10 cellular contexts compared by ENCODE assay signal in the genomic region with DNA sequence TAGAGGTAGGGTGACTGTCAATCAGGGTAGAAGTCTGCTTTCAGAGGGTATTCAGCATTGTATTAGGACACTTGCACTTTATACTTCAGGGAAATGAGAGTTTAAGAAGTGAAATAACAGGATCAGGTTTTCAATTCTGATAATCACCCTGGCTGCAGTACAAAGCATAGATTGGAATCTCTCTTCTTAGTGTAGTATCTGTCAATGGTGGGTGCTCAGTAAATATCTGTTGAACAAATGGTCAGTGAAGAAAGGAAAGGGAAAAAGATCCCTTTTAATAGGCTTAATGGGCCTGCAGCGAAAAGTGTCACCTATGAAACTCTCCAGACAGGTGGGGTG. TPM values are rescaled to one million over a fixed set of nuclear protein-coding genes. Genes with fewer than 3 reads are reported as not detected.
DNase-seq lines count a peak whose midpoint lies in the region; ATAC-seq, FAIRE-seq and TF ChIP-seq lines count a peak whose summit lies in the region.
"Had no signal": no experiment of that assay in that cellular context is flagged by ENCODE, and none has a peak within 500 bp of the region (broad histone marks: within the 10 kb centered on the region; RNA-seq: fewer than 3 reads in every experiment).

No MANE protein-coding gene starts in this region.

- CTCF ChIA-PET in activated CD4-positive, alpha-beta memory T cell treated with anti-CD3 and anti-CD28 coated beads for 36 hours (lab: Charles Lee), result interaction anchor here (0.9 to 2.7 kb wide), 5 partner anchors 14 to 369 kb away, joined by 3 to 13 read pairs (median 4); no protein-coding TSS in a partner anchor
- CTCF ChIA-PET in activated CD4-positive, alpha-beta memory T cell treated with anti-CD3 and anti-CD28 coated beads, Interleukin-2, amount 10 ng/mL, durations not matched to agents 7 days and 5 days (lab: Charles Lee), result interaction anchor here (1.0 to 2.6 kb wide), 5 partner anchors 10 to 52 kb away, joined by 3 to 9 read pairs (median 5); partner anchors contain the start of gene TUBB2A

- no peak for TF ChIP-seq CTCF in fibroblast of pulmonary artery (IDR thresholded peaks at IDR 0.05; ENCODE audit: low read length, missing control alignments)
- no peak for TF ChIP-seq CTCF in suprapubic skin (IDR thresholded peaks at IDR 0.05)

- H3K36me3 ChIP-seq in suprapubic skin, result no peaks in the 10 kb centered on the region
- H3K36me3 ChIP-seq: thyroid gland had no signal

- no peaks in the 10 kb centered on the region for H3K27me3 ChIP-seq in suprapubic skin
- H3K27me3 ChIP-seq: thyroid gland had no signal

- H3K4me3 Mint-ChIP-seq in activated CD4-positive, alpha-beta memory T cell treated with anti-CD3 and anti-CD28 coated beads for 36 hours, result peak overlapping the region; percentile 51
- no peak overlapping the region for H3K4me3 Mint-ChIP-seq in activated CD4-positive, alpha-beta memory T cell treated with anti-CD3 and anti-CD28 coated beads, Interleukin-2, amount 10 ng/mL, durations not matched to agents 7 days and 5 days

- intact Hi-C loops in activated CD4-positive, alpha-beta memory T cell treated with anti-CD3 and anti-CD28 coated beads for 36 hours (cut with micrococcal nuclease), result loop anchor here (1.0 to 2.0 kb wide), 6 partner anchors 42 to 140 kb away; partner anchors contain the start of genes BPHL, RIPK1 and TUBB2A

- POLR2A ChIA-PET in activated CD4-positive, alpha-beta memory T cell treated with anti-CD3 and anti-CD28 coated beads for 36 hours (lab: Charles Lee), result interaction anchor here (0.8 to 2.9 kb wide), 3 partner anchors 18 to 51 kb away, joined by 3 to 10 read pairs (median 9); partner anchors contain the start of gene TUBB2A
- POLR2A ChIA-PET in activated CD4-positive, alpha-beta memory T cell treated with anti-CD3 and anti-CD28 coated beads, Interleukin-2, amount 10 ng/mL, durations not matched to agents 7 days and 5 days (lab: Charles Lee), result interaction anchor here (0.9 to 1.0 kb wide), 3 partner anchors 14 to 268 kb away, joined by 3 to 4 read pairs (median 3); partner anchors contain the start of gene TUBB2A

- H3K9me3 ChIP-seq in suprapubic skin, result no peaks in the 10 kb centered on the region
- H3K9me3 ChIP-seq: thyroid gland had no signal

- no peak for FAIRE-seq in HTR-8/SVneo (lab: Jason Lieb, UNC)

- TF ChIP-seq POLR2A in suprapubic skin (IDR thresholded peaks at IDR 0.05), result no peak

- DNase-seq in activated CD4-positive, alpha-beta memory T cell treated with anti-CD3 and anti-CD28 coated beads for 36 hours, result no peak
- no peak for DNase-seq in activated CD4-positive, alpha-beta memory T cell treated with anti-CD3 and anti-CD28 coated beads, Interleukin-2, amount 10 ng/mL, durations not matched to agents 7 days and 5 days
- no peak for DNase-seq in fibroblast of pulmonary artery (ENCODE audit: low read depth)
- no peak for DNase-seq in suprapubic skin (ENCODE audit: low spot score in 2 of 2)
- DNase-seq in Ammon's horn (ENCODE audit: low spot score), result no peak
- DNase-seq in HTR-8/SVneo (ENCODE audit: insufficient read length, low spot score), result no peak
- DNase-seq in Kasumi-1 (lab: John Stamatoyannopoulos, UW), result no peak
- DNase-seq: NCI-H2081 treated with DMSO at 0.1 percent for 48 hours had no signal

- peak overlapping the region; percentile 91 for H3K27ac ChIP-seq in suprapubic skin
- H3K27ac ChIP-seq: thyroid gland had no signal

- peaks cover 30% of the 10 kb centered on the region for H3K4me1 Mint-ChIP-seq in activated CD4-positive, alpha-beta memory T cell treated with anti-CD3 and anti-CD28 coated beads for 36 hours (ENCODE audit: low read depth)
- H3K4me1 Mint-ChIP-seq in activated CD4-positive, alpha-beta memory T cell treated with anti-CD3 and anti-CD28 coated beads, Interleukin-2, amount 10 ng/mL, durations not matched to agents 7 days and 5 days, result peaks cover 19% of the 10 kb centered on the region

- no peak for TF ChIP-seq EP300 in suprapubic skin (IDR thresholded peaks at IDR 0.05)

- peak overlapping the region; percentile 89 for H3K27ac Mint-ChIP-seq in activated CD4-positive, alpha-beta memory T cell treated with anti-CD3 and anti-CD28 coated beads for 36 hours
- H3K27ac Mint-ChIP-seq in activated CD4-positive, alpha-beta memory T cell treated with anti-CD3 and anti-CD28 coated beads, Interleukin-2, amount 10 ng/mL, durations not matched to agents 7 days and 5 days, result no peak overlapping the region

- ATAC-seq in SK-N-SH treated with all-trans-retinoic acid at 6 μM for 48 hours, result peak; percentile 12

- H3K4me1 ChIP-seq in suprapubic skin, result peaks cover 45% of the 10 kb centered on the region
- H3K4me1 ChIP-seq: thyroid gland had no signal

- no peaks in the 10 kb centered on the region for H3K9me3 Mint-ChIP-seq in activated CD4-positive, alpha-beta memory T cell treated with anti-CD3 and anti-CD28 coated beads for 36 hours
- H3K9me3 Mint-ChIP-seq in activated CD4-positive, alpha-beta memory T cell treated with anti-CD3 and anti-CD28 coated beads, Interleukin-2, amount 10 ng/mL, durations not matched to agents 7 days and 5 days, result no peaks in the 10 kb centered on the region

- no peaks in the 10 kb centered on the region for H3K36me3 Mint-ChIP-seq in activated CD4-positive, alpha-beta memory T cell treated with anti-CD3 and anti-CD28 coated beads for 36 hours
- H3K36me3 Mint-ChIP-seq in activated CD4-positive, alpha-beta memory T cell treated with anti-CD3 and anti-CD28 coated beads, Interleukin-2, amount 10 ng/mL, durations not matched to agents 7 days and 5 days (ENCODE audit: low read depth), result no peaks in the 10 kb centered on the region

- peaks cover 21% of the 10 kb centered on the region for H3K27me3 Mint-ChIP-seq in activated CD4-positive, alpha-beta memory T cell treated with anti-CD3 and anti-CD28 coated beads for 36 hours
- peaks cover 8% of the 10 kb centered on the region for H3K27me3 Mint-ChIP-seq in activated CD4-positive, alpha-beta memory T cell treated with anti-CD3 and anti-CD28 coated beads, Interleukin-2, amount 10 ng/mL, durations not matched to agents 7 days and 5 days

- WGBS in suprapubic skin, result 61% methylated on average over 1 of the region's 1 CpG

- peak overlapping the region; percentile 7 for H3K4me3 ChIP-seq in fibroblast of pulmonary artery (replicated peaks; ENCODE audit: low read depth, low read length)
- no peak overlapping the region for H3K4me3 ChIP-seq in suprapubic skin
- H3K4me3 ChIP-seq: thyroid gland had no signal

TF ChIP-seq in SK-N-SH treated with all-trans-retinoic acid at 6 μM for 48 hours, 23 proteins besides CTCF, POLR2A, EP300 and RAD21 (continues in another document):
- TF ChIP-seq, protein P1, sequence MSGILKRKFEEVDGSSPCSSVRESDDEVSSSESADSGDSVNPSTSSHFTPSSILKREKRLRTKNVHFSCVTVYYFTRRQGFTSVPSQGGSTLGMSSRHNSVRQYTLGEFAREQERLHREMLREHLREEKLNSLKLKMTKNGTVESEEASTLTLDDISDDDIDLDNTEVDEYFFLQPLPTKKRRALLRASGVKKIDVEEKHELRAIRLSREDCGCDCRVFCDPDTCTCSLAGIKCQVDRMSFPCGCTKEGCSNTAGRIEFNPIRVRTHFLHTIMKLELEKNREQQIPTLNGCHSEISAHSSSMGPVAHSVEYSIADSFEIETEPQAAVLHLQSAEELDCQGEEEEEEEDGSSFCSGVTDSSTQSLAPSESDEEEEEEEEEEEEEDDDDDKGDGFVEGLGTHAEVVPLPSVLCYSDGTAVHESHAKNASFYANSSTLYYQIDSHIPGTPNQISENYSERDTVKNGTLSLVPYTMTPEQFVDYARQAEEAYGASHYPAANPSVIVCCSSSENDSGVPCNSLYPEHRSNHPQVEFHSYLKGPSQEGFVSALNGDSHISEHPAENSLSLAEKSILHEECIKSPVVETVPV (CRISPR knock-in tag; IDR thresholded peaks at IDR 0.05), result no peak
- TF ChIP-seq, protein P2, sequence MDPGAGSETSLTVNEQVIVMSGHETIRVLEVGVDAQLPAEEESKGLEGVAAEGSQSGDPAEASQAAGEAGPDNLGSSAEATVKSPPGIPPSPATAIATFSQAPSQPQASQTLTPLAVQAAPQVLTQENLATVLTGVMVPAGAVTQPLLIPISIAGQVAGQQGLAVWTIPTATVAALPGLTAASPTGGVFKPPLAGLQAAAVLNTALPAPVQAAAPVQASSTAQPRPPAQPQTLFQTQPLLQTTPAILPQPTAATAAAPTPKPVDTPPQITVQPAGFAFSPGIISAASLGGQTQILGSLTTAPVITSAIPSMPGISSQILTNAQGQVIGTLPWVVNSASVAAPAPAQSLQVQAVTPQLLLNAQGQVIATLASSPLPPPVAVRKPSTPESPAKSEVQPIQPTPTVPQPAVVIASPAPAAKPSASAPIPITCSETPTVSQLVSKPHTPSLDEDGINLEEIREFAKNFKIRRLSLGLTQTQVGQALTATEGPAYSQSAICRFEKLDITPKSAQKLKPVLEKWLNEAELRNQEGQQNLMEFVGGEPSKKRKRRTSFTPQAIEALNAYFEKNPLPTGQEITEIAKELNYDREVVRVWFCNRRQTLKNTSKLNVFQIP (CRISPR knock-in tag; IDR thresholded peaks at IDR 0.05; ENCODE audit: borderline replicate concordance, low read depth), result no peak
- TF ChIP-seq, protein P3, sequence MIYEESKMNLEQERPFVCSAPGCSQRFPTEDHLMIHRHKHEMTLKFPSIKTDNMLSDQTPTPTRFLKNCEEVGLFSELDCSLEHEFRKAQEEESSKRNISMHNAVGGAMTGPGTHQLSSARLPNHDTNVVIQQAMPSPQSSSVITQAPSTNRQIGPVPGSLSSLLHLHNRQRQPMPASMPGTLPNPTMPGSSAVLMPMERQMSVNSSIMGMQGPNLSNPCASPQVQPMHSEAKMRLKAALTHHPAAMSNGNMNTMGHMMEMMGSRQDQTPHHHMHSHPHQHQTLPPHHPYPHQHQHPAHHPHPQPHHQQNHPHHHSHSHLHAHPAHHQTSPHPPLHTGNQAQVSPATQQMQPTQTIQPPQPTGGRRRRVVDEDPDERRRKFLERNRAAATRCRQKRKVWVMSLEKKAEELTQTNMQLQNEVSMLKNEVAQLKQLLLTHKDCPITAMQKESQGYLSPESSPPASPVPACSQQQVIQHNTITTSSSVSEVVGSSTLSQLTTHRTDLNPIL (CRISPR knock-in tag; IDR thresholded peaks at IDR 0.05; ENCODE audit: low read depth), result no peak
- TF ChIP-seq ZC3H10 (CRISPR knock-in tag; IDR thresholded peaks at IDR 0.05), result no peak

RNA-seq across cellular contexts. Expression of gene TUBB2B, which starts 18.7 kb away (rescaled TPM):
- total RNA-seq in activated CD4-positive, alpha-beta memory T cell treated with anti-CD3 and anti-CD28 coated beads for 36 hours, result under 1 TPM in 1 of 2 experiments, not detected in 1; 0.29 TPM
- total RNA-seq in activated CD4-positive, alpha-beta memory T cell treated with anti-CD3 and anti-CD28 coated beads, Interleukin-2, amount 10 ng/mL, durations not matched to agents 7 days and 5 days, result not detected
- 10 to 100 TPM in 3 of 4 donors, 1 to 10 TPM in 1; 9.2 to 19.3 (median 13.2) TPM for total RNA-seq in suprapubic skin

RNA-seq across cellular contexts. Expression of gene PSMG4, which starts 50.0 kb away (rescaled TPM):
- 10 to 100 TPM; 24.2 to 25.2 TPM for total RNA-seq in activated CD4-positive, alpha-beta memory T cell treated with anti-CD3 and anti-CD28 coated beads for 36 hours
- total RNA-seq in activated CD4-positive, alpha-beta memory T cell treated with anti-CD3 and anti-CD28 coated beads, Interleukin-2, amount 10 ng/mL, durations not matched to agents 7 days and 5 days, result 10 to 100 TPM; 19.8 to 21.4 TPM
- 10 to 100 TPM; 11.4 to 32.6 (median 21.1) TPM for total RNA-seq in suprapubic skin

RNA-seq across cellular contexts. Expression of gene TUBB2A, which starts 51.4 kb away (rescaled TPM):
- 1 to 10 TPM; 4.2 to 4.6 TPM for total RNA-seq in activated CD4-positive, alpha-beta memory T cell treated with anti-CD3 and anti-CD28 coated beads for 36 hours
- 1 to 10 TPM; 2.5 to 3.6 TPM for total RNA-seq in activated CD4-positive, alpha-beta memory T cell treated with anti-CD3 and anti-CD28 coated beads, Interleukin-2, amount 10 ng/mL, durations not matched to agents 7 days and 5 days
- 100 to 1,000 TPM; 121 to 338 (median 242) TPM for total RNA-seq in suprapubic skin

Comparison
In these comparisons a context has a peak if more than half of its experiments do, and no peak if none do; other contexts are left out.
1. RNA of gene TUBB2B, which starts 18.7 kb away (total RNA-seq): 9.2 to 19.3 TPM in suprapubic skin; 0.29 TPM in activated CD4-positive, alpha-beta memory T cell treated with anti-CD3 and anti-CD28 coated beads for 36 hours and not detected in activated CD4-positive, alpha-beta memory T cell treated with anti-CD3 and anti-CD28 coated beads, Interleukin-2, amount 10 ng/mL, durations not matched to agents 7 days and 5 days; every median in the first group is over 4 times any median in the second.
2. RNA of gene TUBB2A, which starts 51.4 kb away (total RNA-seq): 121 to 338 TPM in suprapubic skin; 4.2 to 4.6 TPM in activated CD4-positive, alpha-beta memory T cell treated with anti-CD3 and anti-CD28 coated beads for 36 hours and 2.5 to 3.6 TPM in activated CD4-positive, alpha-beta memory T cell treated with anti-CD3 and anti-CD28 coated beads, Interleukin-2, amount 10 ng/mL, durations not matched to agents 7 days and 5 days; every median in the first group is over 10 times any median in the second.